1 cellular context compared by ENCODE assay signal in genomic region chr10:72274213-72274729, GRCh38.
TF ChIP-seq lines count a peak whose summit lies in the region.

No MANE protein-coding gene starts in this region.

TF ChIP-seq in HCT116, 20 proteins besides CTCF, POLR2A, EP300 and RAD21 (continued from another document):
- TF ChIP-seq REST (IDR thresholded peaks at IDR 0.05; ENCODE audit: low read depth) (no peak), ELF1 (IDR thresholded peaks at IDR 0.05; ENCODE audit: borderline replicate concordance, low read depth) (no peak), CBX3 (IDR thresholded peaks at IDR 0.05; ENCODE audit: low read depth) (no peak), SIN3A (IDR thresholded peaks at IDR 0.05; ENCODE audit: low read depth) (no peak), SP1 (IDR thresholded peaks at IDR 0.05; ENCODE audit: low read depth) (no peak), MAX (IDR thresholded peaks at IDR 0.05) (no peak), TCF7L2 (IDR thresholded peaks at IDR 0.05; ENCODE audit: borderline replicate concordance, extremely low read depth, insufficient read depth, insufficient read length) (no peak), FOSL1 (IDR thresholded peaks at IDR 0.05; ENCODE audit: low read depth) (no peak), ATF3 (IDR thresholded peaks at IDR 0.05) (no peak), ZFX (IDR thresholded peaks at IDR 0.05) (no peak), YY1 (IDR thresholded peaks at IDR 0.05; ENCODE audit: extremely low read depth, insufficient replicate concordance, low read depth, low read length) (no peak), JUND (IDR thresholded peaks at IDR 0.05) (no peak), SRF (IDR thresholded peaks at IDR 0.05; ENCODE audit: low read depth) (no peak)
TF ChIP-seq in HCT116: peak in this region for 0.
